In the genomic region with DNA sequence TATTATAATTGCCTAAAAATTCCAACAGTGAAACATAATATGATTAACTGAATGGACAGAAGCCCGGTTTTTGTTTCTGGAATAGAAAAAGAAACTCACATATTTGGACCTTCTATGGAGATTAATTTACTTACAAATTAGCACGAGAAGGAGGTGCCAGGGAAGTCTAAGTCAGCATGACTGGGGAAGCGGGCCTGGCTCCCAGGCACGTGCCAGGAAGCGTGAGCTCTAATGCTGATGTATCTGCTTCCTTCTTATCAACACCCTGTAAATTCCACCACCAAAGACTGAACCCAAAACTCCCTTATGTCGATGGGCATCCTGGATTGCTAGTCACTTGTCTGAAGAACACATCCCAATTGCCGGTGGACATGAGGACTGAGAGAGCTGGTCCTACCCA, we compare ENCODE assay signal across 17 cellular contexts.
"Had no signal": no experiment of that assay in that cellular context is flagged by ENCODE, and none has a peak within 500 bp of the region (broad histone marks: within the 10 kb centered on the region; RNA-seq: fewer than 3 reads in every experiment).

No MANE protein-coding gene starts in this region.

- ATAC-seq: activated CD4-positive, alpha-beta T cell treated with anti-CD3 and anti-CD28 coated beads for 36 hours; left lung; naive thymus-derived CD4-positive, alpha-beta T cell; T-cell had no signal

- H3K4me3 Mint-ChIP-seq: activated B cell treated with CpG ODN at 0.5 μM for 24 hours; activated CD4-positive, alpha-beta T cell treated with anti-CD3 and anti-CD28 coated beads for 36 hours; activated naive CD8-positive, alpha-beta T cell treated with anti-CD3 and anti-CD28 coated beads for 36 hours; naive thymus-derived CD4-positive, alpha-beta T cell; stimulated activated naive CD8-positive, alpha-beta T cell treated with anti-CD3 and anti-CD28 coated beads, Interleukin-15, Interleukin-2, amounts not matched to agents 100 ng/mL and 50 ng/mL, for 24 hours; T-cell had no signal

- H3K27me3 Mint-ChIP-seq: activated B cell treated with CpG ODN at 0.5 μM for 24 hours; stimulated activated naive CD8-positive, alpha-beta T cell treated with anti-CD3 and anti-CD28 coated beads, Interleukin-15, Interleukin-2, amounts not matched to agents 100 ng/mL and 50 ng/mL, for 24 hours had no signal

- H3K4me1 ChIP-seq: breast epithelium, colonic mucosa, left lung, prostate gland had no signal

- H3K27me3 ChIP-seq: breast epithelium, colonic mucosa, left lung had no signal

- H3K27ac Mint-ChIP-seq: activated B cell treated with CpG ODN at 0.5 μM for 24 hours; activated CD4-positive, alpha-beta T cell treated with anti-CD3 and anti-CD28 coated beads for 36 hours; activated naive CD8-positive, alpha-beta T cell treated with anti-CD3 and anti-CD28 coated beads for 36 hours; naive thymus-derived CD4-positive, alpha-beta T cell; stimulated activated naive CD8-positive, alpha-beta T cell treated with anti-CD3 and anti-CD28 coated beads, Interleukin-15, Interleukin-2, amounts not matched to agents 100 ng/mL and 50 ng/mL, for 24 hours had no signal

- H3K27ac ChIP-seq: breast epithelium, colonic mucosa, left lung, prostate gland, tibial artery had no signal

- H3K9me3 ChIP-seq: breast epithelium, colonic mucosa, left lung, prostate gland, tibial artery had no signal

- H3K36me3 Mint-ChIP-seq: activated naive CD8-positive, alpha-beta T cell treated with anti-CD3 and anti-CD28 coated beads for 36 hours; naive thymus-derived CD4-positive, alpha-beta T cell; T-cell had no signal

- H3K4me1 Mint-ChIP-seq: activated B cell treated with CpG ODN at 0.5 μM for 24 hours; activated CD4-positive, alpha-beta T cell treated with anti-CD3 and anti-CD28 coated beads for 36 hours; activated naive CD8-positive, alpha-beta T cell treated with anti-CD3 and anti-CD28 coated beads for 36 hours; naive thymus-derived CD4-positive, alpha-beta T cell; T-cell had no signal

- H3K4me3 ChIP-seq: breast epithelium, colonic mucosa, left lung, lung, prostate gland, tibial artery had no signal

- DNase-seq: activated B cell treated with CpG ODN at 0.5 μM for 24 hours; activated CD4-positive, alpha-beta T cell treated with anti-CD3 and anti-CD28 coated beads for 36 hours; activated CD4-positive, alpha-beta T cell treated with anti-CD3 and anti-CD28 coated beads, Interleukin-2, amount 50 U/mL, for 4 hours; activated naive CD4-positive, alpha-beta T cell treated with Interleukin-2 at 50 U/mL for 16 hours; activated naive CD8-positive, alpha-beta T cell treated with anti-CD3 and anti-CD28 coated beads for 36 hours; activated T-cell treated with anti-CD3 and anti-CD28 coated beads, Interleukin-2, amount 50 U/mL, for 48 hours; colonic mucosa; left lung; naive thymus-derived CD4-positive, alpha-beta T cell; stimulated activated CD4-positive, alpha-beta T cell treated with anti-CD3 and anti-CD28 coated beads, Interleukin-12 subunit alpha, Interleukin-12 subunit beta, amount 100 ng/mL, for 4 hours; substantia nigra; T-cell; tibial artery had no signal

- H3K9me3 Mint-ChIP-seq: activated B cell treated with CpG ODN at 0.5 μM for 24 hours; activated naive CD8-positive, alpha-beta T cell treated with anti-CD3 and anti-CD28 coated beads for 36 hours; naive thymus-derived CD4-positive, alpha-beta T cell; stimulated activated naive CD8-positive, alpha-beta T cell treated with anti-CD3 and anti-CD28 coated beads, Interleukin-15, Interleukin-2, amounts not matched to agents 100 ng/mL and 50 ng/mL, for 24 hours; T-cell had no signal
